8 cellular contexts compared by ENCODE assay signal in genomic region chr1:53944469-53945182, GRCh38. TPM values are rescaled to one million over a fixed set of nuclear protein-coding genes. Genes with fewer than 3 reads are reported as not detected.
A peak's percentile ranks its signal among the peaks of the same experiment; 100 is the strongest.
DNase-seq lines count a peak whose midpoint lies in the region; FAIRE-seq and TF ChIP-seq lines count a peak whose summit lies in the region.

No MANE protein-coding gene starts in this region.

- H3K27me3 ChIP-seq in thymus (ENCODE audit: control insufficient read depth, insufficient read depth), result no peaks in the 10 kb centered on the region

- H3K9me3 ChIP-seq in kidney (ENCODE audit: control insufficient read depth in 1 of 2, low read length in 2 of 2) (no peaks in the 10 kb centered on the region), thymus (ENCODE audit: control insufficient read depth) (no peaks in the 10 kb centered on the region)

- peak overlapping the region; percentile 71 to 82 for H3K9ac ChIP-seq in kidney (ENCODE audit: low read length in 2 of 2)

- H3K4me3 ChIP-seq in AG09309 (ENCODE audit: control insufficient read depth, low read depth, low read length), result peak overlapping the region; percentile 88
- peak overlapping the region; percentile 85 to 91 for H3K4me3 ChIP-seq in kidney (ENCODE audit: low read length in 2 of 2)
- peak overlapping the region; percentile 96 for H3K4me3 ChIP-seq in thymus (ENCODE audit: low read length)

- intact Hi-C loops in kidney (cut with DNase I), result loop anchor here (10.0 kb wide), 1 partner anchor 50 kb away; the partner anchor contains the start of gene DIO1

- DNase-seq in AG09309 (ENCODE audit: low read depth), result no peak
- DNase-seq in HCEC 1CT, result peak; percentile 17
- DNase-seq in kidney, result no peak
- no peak for DNase-seq in NCI-H524 treated with DMSO at 0.1 percent for 48 hours (lab: John Stamatoyannopoulos, UW)
- DNase-seq in DMS114 treated with DMSO at 0.1 percent for 48 hours (lab: John Stamatoyannopoulos, UW; ENCODE audit: unreplicated experiment), result no peak
- no peak for DNase-seq in hippocampal formation (lab: John Stamatoyannopoulos, UW)

- H3K4me1 ChIP-seq in kidney (ENCODE audit: control insufficient read depth in 1 of 2, insufficient read depth in 1 of 2, low read depth in 1 of 2, low read length in 2 of 2), result peaks cover 0 to 12% of the 10 kb centered on the region in 2 donors
- peaks cover 21% of the 10 kb centered on the region for H3K4me1 ChIP-seq in thymus (ENCODE audit: control insufficient read depth, insufficient read depth, low read length)

- H3K27ac ChIP-seq in angular gyrus (ENCODE audit: low read depth, low read length) (peak overlapping the region; percentile 76), kidney (ENCODE audit: low read depth in 2 of 2, low read length in 2 of 2) (peak overlapping the region; percentile 89 to 92), thymus (ENCODE audit: low read depth) (no peak overlapping the region)

- TF ChIP-seq CTCF in AG09309 (IDR thresholded peaks at IDR 0.05; ENCODE audit: control insufficient read depth, insufficient read depth, low read depth, low read length, missing control alignments) (no peak), kidney (IDR thresholded peaks at IDR 0.05; ENCODE audit: borderline replicate concordance, extremely low read depth, insufficient read depth) (no peak)

- no peak for FAIRE-seq in kidney (lab: Jason Lieb, UNC)

- WGBS in thymus, result 70% methylated on average over 20 of the region's 20 CpGs

- H3K36me3 ChIP-seq in kidney (ENCODE audit: control insufficient read depth in 1 of 2, insufficient read depth in 2 of 2, low read length in 2 of 2) (no peaks in the 10 kb centered on the region), thymus (ENCODE audit: control insufficient read depth, insufficient read depth) (no peaks in the 10 kb centered on the region)

RNA-seq across cellular contexts. Expression of gene IFT25, which starts 0.9 kb away (rescaled TPM):
- 29.9 TPM for total RNA-seq in kidney
- 36.7 TPM for polyA plus RNA-seq in kidney (ENCODE audit: insufficient read depth, low read depth, low replicate concordance)
- 39.9 TPM for polyA plus RNA-seq in thymus

RNA-seq across cellular contexts. Expression of gene LRRC42, which starts 1.5 kb away (rescaled TPM):
- total RNA-seq in kidney, result 23.8 TPM
- polyA plus RNA-seq in kidney (ENCODE audit: insufficient read depth, low read depth, low replicate concordance), result 25.6 TPM
- polyA plus RNA-seq in thymus, result 17.5 TPM

RNA-seq across cellular contexts. Expression of gene DIO1, which starts 50.6 kb away (rescaled TPM):
- total RNA-seq in kidney, result 2.9 TPM
- 40.6 TPM for polyA plus RNA-seq in kidney (ENCODE audit: insufficient read depth, low read depth, low replicate concordance)
- polyA plus RNA-seq in thymus, result 0.18 TPM

RNA-seq across cellular contexts. Expression of gene YIPF1, which starts 55.0 kb away (rescaled TPM):
- total RNA-seq in kidney, result 33.3 TPM
- polyA plus RNA-seq in kidney (ENCODE audit: insufficient read depth, low read depth, low replicate concordance), result 49.4 TPM
- polyA plus RNA-seq in thymus, result 29.6 TPM

Comparison
In these comparisons a context has a peak if more than half of its experiments do, and no peak if none do; other contexts are left out.
1. RNA of gene DIO1, which starts 50.6 kb away (polyA plus RNA-seq): 40.6 TPM in kidney (single experiment); 0.18 TPM in thymus (single experiment); every median in the first group is over 10 times any median in the second.
2. Peak in every context shown above with its lines, with median percentiles within 50 percentile points of each other: H3K4me3 ChIP-seq.